ENCODE assay signal across 8 cellular contexts in the genomic region with DNA sequence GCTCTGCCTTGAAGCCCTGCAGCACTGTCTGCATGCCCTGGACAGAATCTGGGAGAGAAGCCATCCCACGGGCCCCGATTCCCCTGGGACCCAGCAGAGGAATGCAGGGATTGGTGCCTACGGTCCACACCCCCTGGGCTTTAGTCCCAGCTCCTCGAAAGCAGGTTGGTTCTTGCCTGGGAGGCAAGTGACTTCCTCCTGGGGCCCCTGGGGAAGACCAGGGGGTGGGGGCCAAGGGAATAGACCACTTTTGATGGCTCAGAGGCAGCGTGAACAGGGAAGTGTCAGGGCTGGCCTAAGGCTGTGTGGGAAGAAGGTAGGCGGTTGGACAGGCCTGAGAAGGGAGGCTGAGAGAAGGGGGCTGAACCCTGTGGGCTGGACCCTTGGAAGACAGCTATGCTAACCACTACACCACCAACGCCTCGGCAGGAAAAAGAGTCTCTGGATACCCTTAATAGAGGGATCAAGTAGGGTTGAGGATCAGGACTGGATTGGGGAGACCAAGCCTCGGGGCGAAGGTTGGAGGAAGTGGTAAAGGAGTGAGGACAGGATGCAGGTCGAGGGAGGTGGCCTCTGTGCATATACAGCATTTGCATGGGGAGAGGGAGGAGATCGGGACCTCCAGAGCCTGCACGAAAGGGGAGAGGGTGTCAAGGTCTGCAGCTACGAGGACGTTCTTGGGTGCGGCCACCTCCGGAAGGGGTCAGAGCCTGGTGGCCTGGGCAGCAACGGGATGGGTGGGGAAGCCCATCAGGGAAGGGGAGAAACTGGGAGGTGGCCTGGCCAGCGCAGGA. TPM values are rescaled to one million over a fixed set of nuclear protein-coding genes. Genes with fewer than 3 reads are reported as not detected.
DNase-seq lines count a peak whose midpoint lies in the region; ATAC-seq and TF ChIP-seq lines count a peak whose summit lies in the region.

No MANE protein-coding gene starts in this region.

- DNase-seq in Right ventricle myocardium inferior (ENCODE audit: missing footprints) (peak; percentile 40), left ventricle myocardium superior (no peak), foreskin keratinocyte (peak in 1 of 2 donors; percentile 50), NCI-H1436 (lab: John Stamatoyannopoulos, UW) (no peak)
- DNase-seq in activated CD4-positive, alpha-beta memory T cell treated with anti-CD3 and anti-CD28 coated beads, Interleukin-2, amount 10 ng/mL, durations not matched to agents 7 days and 5 days: peak; percentile 58
- DNase-seq in activated CD8-positive, alpha-beta memory T cell treated with anti-CD3 and anti-CD28 coated beads, Interleukin-2, amount 50 U/mL, for 48 hours: no peak

- H3K4me3 ChIP-seq in parathyroid adenoma (ENCODE audit: low read depth, low read length): peak overlapping the region; percentile 87

- POLR2A ChIA-PET in activated CD4-positive, alpha-beta memory T cell treated with anti-CD3 and anti-CD28 coated beads, Interleukin-2, amount 10 ng/mL, durations not matched to agents 7 days and 5 days (lab: Charles Lee): interaction anchor here (0.6 kb wide), 1 partner anchor 8 kb away, joined by 3 read pairs; no protein-coding TSS in a partner anchor

- peak overlapping the region; percentile 97 for H3K4me3 Mint-ChIP-seq in activated CD4-positive, alpha-beta memory T cell treated with anti-CD3 and anti-CD28 coated beads, Interleukin-2, amount 10 ng/mL, durations not matched to agents 7 days and 5 days

- no peak for TF ChIP-seq CTCF in foreskin keratinocyte (conservative IDR thresholded peaks at IDR 0.05)
- TF ChIP-seq CTCF in parathyroid adenoma (IDR thresholded peaks at IDR 0.05): no peak

- H3K9me3 Mint-ChIP-seq in activated CD4-positive, alpha-beta memory T cell treated with anti-CD3 and anti-CD28 coated beads, Interleukin-2, amount 10 ng/mL, durations not matched to agents 7 days and 5 days: no peaks in the 10 kb centered on the region

- no peaks in the 10 kb centered on the region for H3K4me1 ChIP-seq in foreskin keratinocyte
- H3K4me1 ChIP-seq in parathyroid adenoma: no peaks in the 10 kb centered on the region

- intact Hi-C loops in Right ventricle myocardium inferior (cut with DNase I) (loop anchor here (1.0 to 5.0 kb wide), 2 partner anchors 52 to 76 kb away; no protein-coding TSS in a partner anchor), left ventricle myocardium superior (cut with micrococcal nuclease) (no loop called here)

- ATAC-seq in Right ventricle myocardium inferior (no peak), left ventricle myocardium superior (no peak), HG03159 (IDR thresholded peaks at IDR 0.05; ENCODE audit: unreplicated experiment) (peak; percentile 12), foreskin keratinocyte (no peak)

- CTCF ChIA-PET in activated CD4-positive, alpha-beta memory T cell treated with anti-CD3 and anti-CD28 coated beads, Interleukin-2, amount 10 ng/mL, durations not matched to agents 7 days and 5 days (lab: Charles Lee): interaction anchor here (2.2 kb wide), 1 partner anchor 68 kb away, joined by 10 read pairs; a partner anchor contains a TSS

- H3K27ac Mint-ChIP-seq in activated CD4-positive, alpha-beta memory T cell treated with anti-CD3 and anti-CD28 coated beads, Interleukin-2, amount 10 ng/mL, durations not matched to agents 7 days and 5 days: peak overlapping the region; percentile 92

- H3K4me2 ChIP-seq in parathyroid adenoma (ENCODE audit: low read length): peak overlapping the region; percentile 92

- peak overlapping the region; percentile 42 for H3K9ac ChIP-seq in parathyroid adenoma

- H3K36me3 ChIP-seq in parathyroid adenoma (ENCODE audit: control insufficient read depth, insufficient read depth, low read length): no peaks in the 10 kb centered on the region

- peak overlapping the region; percentile 81 for H2AFZ ChIP-seq in parathyroid adenoma

- H3K27ac ChIP-seq in foreskin keratinocyte (peak overlapping the region; percentile 27), parathyroid adenoma (peak overlapping the region; percentile 67)

- no peaks in the 10 kb centered on the region for H3K9me3 ChIP-seq in parathyroid adenoma (ENCODE audit: control insufficient read depth, low read length)

- H3K27me3 Mint-ChIP-seq in activated CD4-positive, alpha-beta memory T cell treated with anti-CD3 and anti-CD28 coated beads, Interleukin-2, amount 10 ng/mL, durations not matched to agents 7 days and 5 days: no peaks in the 10 kb centered on the region

- H3K79me2 ChIP-seq in parathyroid adenoma: peaks cover 5% of the 10 kb centered on the region

- peaks cover 42% of the 10 kb centered on the region for H3K36me3 Mint-ChIP-seq in activated CD4-positive, alpha-beta memory T cell treated with anti-CD3 and anti-CD28 coated beads, Interleukin-2, amount 10 ng/mL, durations not matched to agents 7 days and 5 days (ENCODE audit: low read depth)

- H3K4me1 Mint-ChIP-seq in activated CD4-positive, alpha-beta memory T cell treated with anti-CD3 and anti-CD28 coated beads, Interleukin-2, amount 10 ng/mL, durations not matched to agents 7 days and 5 days: peaks cover 41% of the 10 kb centered on the region

- H3K27me3 ChIP-seq in foreskin keratinocyte (no peaks in the 10 kb centered on the region), parathyroid adenoma (ENCODE audit: control insufficient read depth, insufficient read depth, low read length) (no peaks in the 10 kb centered on the region)

RNA-seq across cellular contexts. Expression of a gene that starts 0.8 kb away (rescaled TPM):
- total RNA-seq in Right ventricle myocardium inferior (52.7 TPM), left ventricle myocardium superior (53.9 TPM), foreskin keratinocyte (86.8 and 88.1 TPM in 2 replicates)
- total RNA-seq in activated CD4-positive, alpha-beta memory T cell treated with anti-CD3 and anti-CD28 coated beads, Interleukin-2, amount 10 ng/mL, durations not matched to agents 7 days and 5 days: 10 to 100 TPM; 67.6 to 78.3 TPM
- polyA plus RNA-seq in foreskin keratinocyte: 55.8 and 60.1 TPM in 2 replicates

RNA-seq across cellular contexts. Expression of a gene that starts 52.7 kb away (rescaled TPM):
- total RNA-seq in Right ventricle myocardium inferior (29.8 TPM), left ventricle myocardium superior (27.0 TPM), foreskin keratinocyte (127 and 150 TPM in 2 replicates)
- 10 to 100 TPM; 67.1 to 68.7 TPM for total RNA-seq in activated CD4-positive, alpha-beta memory T cell treated with anti-CD3 and anti-CD28 coated beads, Interleukin-2, amount 10 ng/mL, durations not matched to agents 7 days and 5 days
- polyA plus RNA-seq in foreskin keratinocyte: 205 and 269 TPM in 2 replicates

Comparison
In these comparisons a context has a peak if more than half of its experiments do, and no peak if none do; other contexts are left out.
1. DNase-seq: peak in Right ventricle myocardium inferior (single experiment) and activated CD4-positive, alpha-beta memory T cell treated with anti-CD3 and anti-CD28 coated beads, Interleukin-2, amount 10 ng/mL, durations not matched to agents 7 days and 5 days (single experiment); none in left ventricle myocardium superior (single experiment), activated CD8-positive, alpha-beta memory T cell treated with anti-CD3 and anti-CD28 coated beads, Interleukin-2, amount 50 U/mL, for 48 hours (single experiment) and NCI-H1436 (single experiment).